12 cellular contexts compared by ENCODE assay signal in the genomic region with DNA sequence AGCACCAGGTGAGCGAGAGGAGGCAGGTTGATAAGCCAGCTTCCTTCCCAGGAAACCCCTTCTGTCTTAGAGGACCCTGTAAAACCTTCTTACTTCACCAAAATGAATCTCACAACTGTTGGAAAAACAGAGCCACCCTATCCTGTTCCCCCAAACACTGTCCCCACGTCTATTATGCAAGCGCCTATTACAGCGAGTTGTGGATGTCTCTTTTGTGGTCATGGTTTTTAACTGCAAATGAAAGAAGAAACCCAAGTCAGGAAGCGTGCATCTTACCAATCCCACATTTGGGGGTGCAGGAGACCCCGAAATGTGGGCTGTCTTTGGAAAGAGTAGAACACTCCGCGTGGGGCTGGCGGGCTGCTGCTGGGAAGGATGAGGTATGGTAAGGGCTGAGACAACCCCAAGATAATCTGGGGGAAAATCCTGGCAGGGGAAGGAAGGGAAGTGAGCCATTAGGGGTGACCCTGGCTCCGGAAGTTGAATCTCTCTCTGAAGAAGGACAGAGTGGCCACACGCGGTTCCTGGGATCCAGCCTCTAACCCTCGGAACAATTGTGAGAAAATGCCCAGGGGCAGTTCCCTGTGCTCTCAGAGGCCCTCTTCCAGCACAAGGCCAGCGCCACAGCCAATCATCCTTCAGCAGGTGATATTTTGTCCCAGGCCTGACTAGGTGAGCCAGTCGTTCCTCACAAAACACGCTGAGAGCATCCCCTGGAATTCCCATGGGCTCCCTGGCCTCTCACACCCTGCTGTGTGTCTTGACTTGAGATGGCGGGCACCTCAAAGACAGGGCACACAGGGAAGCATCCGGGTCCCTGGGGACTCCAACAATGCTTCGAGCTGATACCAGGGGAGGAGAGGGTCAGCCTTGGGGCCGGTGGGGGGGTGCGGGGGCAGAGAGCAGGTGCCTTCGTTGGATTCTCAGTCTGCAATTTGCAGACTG.
DNase-seq lines count a peak whose midpoint lies in the region; ATAC-seq, FAIRE-seq and TF ChIP-seq lines count a peak whose summit lies in the region.
"Had no signal": no experiment of that assay in that cellular context is flagged by ENCODE, and none has a peak within 500 bp of the region (broad histone marks: within the 10 kb centered on the region; RNA-seq: fewer than 3 reads in every experiment).

No MANE protein-coding gene starts in this region.

- DNase-seq in activated naive CD8-positive, alpha-beta T cell treated with anti-CD3 and anti-CD28 coated beads, Interleukin-2, amount 10 ng/mL, durations not matched to agents 7 days and 5 days: no peak
- DNase-seq in activated naive CD8-positive, alpha-beta T cell treated with anti-CD3 and anti-CD28 coated beads for 36 hours: no peak
- DNase-seq in T-cell: no peak
- DNase-seq in kidney: peak; percentile 87
- peak; percentile 58 to 85 for DNase-seq in aorta
- no peak for DNase-seq in DMS114 treated with DMSO at 0.1 percent for 48 hours (lab: John Stamatoyannopoulos, UW; ENCODE audit: unreplicated experiment)
- DNase-seq in NCI-H1436 (lab: John Stamatoyannopoulos, UW): no peak
- DNase-seq in DMS53 treated with DMSO at 0.1 percent for 48 hours (lab: John Stamatoyannopoulos, UW; ENCODE audit: unreplicated experiment): no peak
- DNase-seq: activated CD4-positive, alpha-beta T cell treated with anti-CD3 and anti-CD28 coated beads, Interleukin-2, amount 50 U/mL, for 4 hours; OCI-M1; stimulated activated CD4-positive, alpha-beta T cell treated with anti-CD3 and anti-CD28 coated beads, Interleukin-4, amount 100 ng/mL, for 1 hour had no signal

- H3K27me3 Mint-ChIP-seq in activated naive CD8-positive, alpha-beta T cell treated with anti-CD3 and anti-CD28 coated beads, Interleukin-2, amount 10 ng/mL, durations not matched to agents 7 days and 5 days: no peaks in the 10 kb centered on the region
- H3K27me3 Mint-ChIP-seq in activated naive CD8-positive, alpha-beta T cell treated with anti-CD3 and anti-CD28 coated beads for 36 hours: no peaks in the 10 kb centered on the region
- H3K27me3 Mint-ChIP-seq in T-cell: no peaks in the 10 kb centered on the region

- no peak for TF ChIP-seq CTCF in kidney (IDR thresholded peaks at IDR 0.05; ENCODE audit: borderline replicate concordance, extremely low read depth, insufficient read depth)

- intact Hi-C loops in kidney (cut with DNase I): no loop called here
- intact Hi-C loops in aorta (cut with DNase I): no loop called here

- H3K4me3 Mint-ChIP-seq in activated naive CD8-positive, alpha-beta T cell treated with anti-CD3 and anti-CD28 coated beads, Interleukin-2, amount 10 ng/mL, durations not matched to agents 7 days and 5 days: no peak overlapping the region
- H3K4me3 Mint-ChIP-seq in activated naive CD8-positive, alpha-beta T cell treated with anti-CD3 and anti-CD28 coated beads for 36 hours: no peak overlapping the region
- H3K4me3 Mint-ChIP-seq in T-cell: no peak overlapping the region

- H3K4me1 Mint-ChIP-seq in activated naive CD8-positive, alpha-beta T cell treated with anti-CD3 and anti-CD28 coated beads, Interleukin-2, amount 10 ng/mL, durations not matched to agents 7 days and 5 days: peaks cover 5% of the 10 kb centered on the region
- peaks cover 5% of the 10 kb centered on the region for H3K4me1 Mint-ChIP-seq in activated naive CD8-positive, alpha-beta T cell treated with anti-CD3 and anti-CD28 coated beads for 36 hours
- H3K4me1 Mint-ChIP-seq in T-cell: peaks cover 0 to 3% (median 2%) of the 10 kb centered on the region in 3 donors

- H3K4me3 ChIP-seq in kidney (ENCODE audit: low read length in 2 of 2) (no peak overlapping the region), aorta (ENCODE audit: low read length in 2 of 2) (no peak overlapping the region)
- H3K4me3 ChIP-seq: vagina had no signal

- H3K4me1 ChIP-seq in kidney (ENCODE audit: control insufficient read depth in 1 of 2, insufficient read depth in 1 of 2, low read depth in 1 of 2, low read length in 2 of 2): peaks cover 0 to 11% of the 10 kb centered on the region in 2 donors
- no peaks in the 10 kb centered on the region for H3K4me1 ChIP-seq in aorta (ENCODE audit: control insufficient read depth in 1 of 2, insufficient read depth in 2 of 2, low read length in 2 of 2)
- H3K4me1 ChIP-seq: vagina had no signal

- no peak overlapping the region for H3K27ac Mint-ChIP-seq in activated naive CD8-positive, alpha-beta T cell treated with anti-CD3 and anti-CD28 coated beads, Interleukin-2, amount 10 ng/mL, durations not matched to agents 7 days and 5 days
- H3K27ac Mint-ChIP-seq in activated naive CD8-positive, alpha-beta T cell treated with anti-CD3 and anti-CD28 coated beads for 36 hours: no peak overlapping the region
- no peak overlapping the region for H3K27ac Mint-ChIP-seq in T-cell

- H3K9me3 ChIP-seq in kidney (ENCODE audit: control insufficient read depth in 1 of 2, low read length in 2 of 2) (no peaks in the 10 kb centered on the region), aorta (ENCODE audit: control insufficient read depth, low read length) (no peaks in the 10 kb centered on the region)
- H3K9me3 ChIP-seq: vagina had no signal

- no peak overlapping the region for H3K9ac ChIP-seq in kidney (ENCODE audit: low read length in 2 of 2)

- no peak for FAIRE-seq in kidney (lab: Jason Lieb, UNC)

- H3K36me3 ChIP-seq in kidney (ENCODE audit: control insufficient read depth in 1 of 2, insufficient read depth in 2 of 2, low read length in 2 of 2) (no peaks in the 10 kb centered on the region), aorta (ENCODE audit: control insufficient read depth in 1 of 2, insufficient read depth in 2 of 2, low read length in 1 of 2) (no peaks in the 10 kb centered on the region)
- H3K36me3 ChIP-seq: vagina had no signal

- CTCF ChIA-PET in T-cell (lab: Charles Lee): interaction anchor here in 1 of 2 donors (0.5 kb wide), 1 partner anchor 67 kb away, joined by 4 read pairs; no protein-coding TSS in a partner anchor

- H3K36me3 Mint-ChIP-seq in activated naive CD8-positive, alpha-beta T cell treated with anti-CD3 and anti-CD28 coated beads, Interleukin-2, amount 10 ng/mL, durations not matched to agents 7 days and 5 days: no peaks in the 10 kb centered on the region
- no peaks in the 10 kb centered on the region for H3K36me3 Mint-ChIP-seq in activated naive CD8-positive, alpha-beta T cell treated with anti-CD3 and anti-CD28 coated beads for 36 hours
- H3K36me3 Mint-ChIP-seq in T-cell: no peaks in the 10 kb centered on the region

- peaks cover 1% of the 10 kb centered on the region for H3K9me3 Mint-ChIP-seq in activated naive CD8-positive, alpha-beta T cell treated with anti-CD3 and anti-CD28 coated beads, Interleukin-2, amount 10 ng/mL, durations not matched to agents 7 days and 5 days
- H3K9me3 Mint-ChIP-seq in activated naive CD8-positive, alpha-beta T cell treated with anti-CD3 and anti-CD28 coated beads for 36 hours: peaks cover 2% of the 10 kb centered on the region
- no peaks in the 10 kb centered on the region for H3K9me3 Mint-ChIP-seq in T-cell

- peak; percentile 62 for ATAC-seq in activated naive CD8-positive, alpha-beta T cell treated with anti-CD3 and anti-CD28 coated beads, Interleukin-2, amount 10 ng/mL, durations not matched to agents 7 days and 5 days (ENCODE audit: low read depth)
- ATAC-seq in T-cell (replicated peaks in 1 of 4): peak; percentile 16 to 80 (median 42)
- ATAC-seq in aorta (ENCODE audit: low FRiP score): peak; percentile 12

- peaks cover 0 to 2% of the 10 kb centered on the region in 2 donors for H3K27me3 ChIP-seq in aorta (ENCODE audit: control insufficient read depth in 1 of 2, insufficient read depth in 2 of 2, low read length in 1 of 2)
- H3K27me3 ChIP-seq: vagina had no signal

- H3K27ac ChIP-seq in kidney (ENCODE audit: low read depth in 2 of 2, low read length in 2 of 2) (no peak overlapping the region), aorta (ENCODE audit: low read depth in 1 of 2, low read length in 2 of 2) (no peak overlapping the region)
- H3K27ac ChIP-seq: vagina had no signal

- POLR2A ChIA-PET in activated naive CD8-positive, alpha-beta T cell treated with anti-CD3 and anti-CD28 coated beads, Interleukin-2, amount 10 ng/mL, durations not matched to agents 7 days and 5 days (lab: Charles Lee): interaction anchor here (1.2 to 1.4 kb wide), 3 partner anchors 10 to 167 kb away, joined by 3 to 4 read pairs (median 3); no protein-coding TSS in a partner anchor
- POLR2A ChIA-PET in T-cell (lab: Charles Lee): no interaction called here

- 82 to 83% methylated on average over 22 of the region's 22 CpGs for WGBS in aorta, 2 donors

Comparison
In these comparisons a context has a peak if more than half of its experiments do, and no peak if none do; other contexts are left out.
1. ATAC-seq: peak in every context shown above with its lines; median percentile 62 in activated naive CD8-positive, alpha-beta T cell treated with anti-CD3 and anti-CD28 coated beads, Interleukin-2, amount 10 ng/mL, durations not matched to agents 7 days and 5 days; 42 in T-cell; 12 in aorta.
2. DNase-seq: peak in kidney (single experiment) and aorta (2 of 2); none in activated naive CD8-positive, alpha-beta T cell treated with anti-CD3 and anti-CD28 coated beads, Interleukin-2, amount 10 ng/mL, durations not matched to agents 7 days and 5 days (single experiment), activated naive CD8-positive, alpha-beta T cell treated with anti-CD3 and anti-CD28 coated beads for 36 hours (single experiment), T-cell (0 of 34), DMS114 treated with DMSO at 0.1 percent for 48 hours (single experiment), NCI-H1436 (single experiment) and DMS53 treated with DMSO at 0.1 percent for 48 hours (single experiment).